In the genomic region with DNA sequence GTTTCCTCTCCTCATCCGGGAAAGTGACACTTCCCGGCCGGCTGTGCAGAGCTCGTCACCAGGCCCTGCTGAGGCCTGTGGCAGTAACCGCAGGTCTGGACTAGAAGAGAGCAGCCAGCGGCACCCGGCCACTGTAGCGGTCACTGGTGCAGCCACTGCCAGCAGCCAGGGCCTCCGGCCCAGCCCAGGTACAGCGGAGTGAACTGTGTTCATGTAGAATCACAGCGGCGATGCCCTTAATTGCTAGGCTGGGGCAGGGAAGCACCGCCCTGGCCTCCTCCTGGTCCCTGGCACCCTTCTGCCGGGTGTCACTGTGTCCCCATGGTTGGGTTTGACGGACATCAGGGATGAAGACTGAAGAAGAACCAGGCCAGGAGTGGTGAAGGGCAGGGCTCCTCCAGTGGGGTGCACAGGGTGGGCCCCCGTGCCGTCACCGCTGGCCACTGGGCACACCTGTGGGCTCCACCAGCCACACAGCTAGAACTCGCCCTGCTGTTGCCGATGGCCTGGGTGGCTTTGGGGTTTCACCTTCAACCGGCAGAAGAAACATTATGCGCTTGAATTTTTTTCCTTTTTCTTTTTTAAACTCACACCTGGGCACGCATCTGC, we compare ENCODE assay signal across 12 cellular contexts.
DNase-seq lines count a peak whose midpoint lies in the region; ATAC-seq and TF ChIP-seq lines count a peak whose summit lies in the region.
"Had no signal": no experiment of that assay in that cellular context is flagged by ENCODE, and none has a peak within 500 bp of the region (broad histone marks: within the 10 kb centered on the region; RNA-seq: fewer than 3 reads in every experiment).

No MANE protein-coding gene starts in this region.

- CTCF ChIA-PET in activated naive CD4-positive, alpha-beta T cell treated with anti-CD3 and anti-CD28 coated beads, Interleukin-2, amount 10 ng/mL, durations not matched to agents 7 days and 5 days (lab: Charles Lee) = no interaction called here

- peaks cover 0 to 39% of the 10 kb centered on the region in 2 donors for H3K36me3 ChIP-seq in left lung

- no peaks in the 10 kb centered on the region for H3K9me3 ChIP-seq in left lung
- H3K9me3 ChIP-seq: SJCRH30 had no signal

- H3K4me3 Mint-ChIP-seq in activated naive CD4-positive, alpha-beta T cell treated with anti-CD3 and anti-CD28 coated beads, Interleukin-2, amount 10 ng/mL, durations not matched to agents 7 days and 5 days = no peak overlapping the region
- no peak overlapping the region for H3K4me3 Mint-ChIP-seq in activated naive CD8-positive, alpha-beta T cell treated with anti-CD3 and anti-CD28 coated beads, Interleukin-2, amount 50 U/mL, for 24 hours

- H3K9me3 Mint-ChIP-seq in activated naive CD4-positive, alpha-beta T cell treated with anti-CD3 and anti-CD28 coated beads, Interleukin-2, amount 10 ng/mL, durations not matched to agents 7 days and 5 days = no peaks in the 10 kb centered on the region
- H3K9me3 Mint-ChIP-seq in activated naive CD8-positive, alpha-beta T cell treated with anti-CD3 and anti-CD28 coated beads, Interleukin-2, amount 50 U/mL, for 24 hours = no peaks in the 10 kb centered on the region

- no peak overlapping the region for H3K4me3 ChIP-seq in left lung
- H3K4me3 ChIP-seq: SJCRH30 had no signal

- no peak for ATAC-seq in activated naive CD8-positive, alpha-beta T cell treated with anti-CD3 and anti-CD28 coated beads, Interleukin-2, amount 50 U/mL, for 24 hours
- ATAC-seq in left lung (no peak), HG03095 (IDR thresholded peaks at IDR 0.05; ENCODE audit: unreplicated experiment) (no peak), HG02870 (IDR thresholded peaks at IDR 0.05; ENCODE audit: unreplicated experiment) (no peak)

- DNase-seq in activated naive CD4-positive, alpha-beta T cell treated with anti-CD3 and anti-CD28 coated beads, Interleukin-2, amount 10 ng/mL, durations not matched to agents 7 days and 5 days = no peak
- DNase-seq in activated naive CD4-positive, alpha-beta T cell treated with Interleukin-2 at 50 U/mL for 16 hours = no peak
- no peak for DNase-seq in activated naive CD8-positive, alpha-beta T cell treated with anti-CD3 and anti-CD28 coated beads, Interleukin-2, amount 50 U/mL, for 24 hours
- DNase-seq in left lung (peak; percentile 22 to 80), AG20443 (ENCODE audit: low spot score) (no peak)
- DNase-seq: activated CD4-positive, alpha-beta T cell treated with anti-CD3 and anti-CD28 coated beads for 4 hours; NCI-H526 treated with DMSO at 0.1 percent for 48 hours had no signal

- intact Hi-C loops in left lung (cut with DNase I) = no loop called here

- H3K27me3 Mint-ChIP-seq in activated naive CD4-positive, alpha-beta T cell treated with anti-CD3 and anti-CD28 coated beads, Interleukin-2, amount 10 ng/mL, durations not matched to agents 7 days and 5 days = no peaks in the 10 kb centered on the region
- H3K27me3 Mint-ChIP-seq in activated naive CD8-positive, alpha-beta T cell treated with anti-CD3 and anti-CD28 coated beads, Interleukin-2, amount 50 U/mL, for 24 hours = no peaks in the 10 kb centered on the region

- H3K4me1 Mint-ChIP-seq in activated naive CD4-positive, alpha-beta T cell treated with anti-CD3 and anti-CD28 coated beads, Interleukin-2, amount 10 ng/mL, durations not matched to agents 7 days and 5 days = peaks cover 65% of the 10 kb centered on the region
- peaks cover 26% of the 10 kb centered on the region for H3K4me1 Mint-ChIP-seq in activated naive CD8-positive, alpha-beta T cell treated with anti-CD3 and anti-CD28 coated beads, Interleukin-2, amount 50 U/mL, for 24 hours

- H3K36me3 Mint-ChIP-seq in activated naive CD4-positive, alpha-beta T cell treated with anti-CD3 and anti-CD28 coated beads, Interleukin-2, amount 10 ng/mL, durations not matched to agents 7 days and 5 days = peaks cover 48% of the 10 kb centered on the region
- H3K36me3 Mint-ChIP-seq in activated naive CD8-positive, alpha-beta T cell treated with anti-CD3 and anti-CD28 coated beads, Interleukin-2, amount 50 U/mL, for 24 hours (ENCODE audit: low read depth) = peaks cover 22% of the 10 kb centered on the region

- H3K27me3 ChIP-seq in left lung = no peaks in the 10 kb centered on the region
- H3K27me3 ChIP-seq: SJCRH30 had no signal

- H3K27ac Mint-ChIP-seq in activated naive CD4-positive, alpha-beta T cell treated with anti-CD3 and anti-CD28 coated beads, Interleukin-2, amount 10 ng/mL, durations not matched to agents 7 days and 5 days = peak overlapping the region; percentile 91
- H3K27ac Mint-ChIP-seq in activated naive CD8-positive, alpha-beta T cell treated with anti-CD3 and anti-CD28 coated beads, Interleukin-2, amount 50 U/mL, for 24 hours = peak overlapping the region; percentile 42

- H3K4me1 ChIP-seq in left lung = peaks cover 0 to 18% of the 10 kb centered on the region in 2 donors

- no peak for TF ChIP-seq CTCF in left lung (IDR thresholded peaks at IDR 0.05)

- H3K27ac ChIP-seq in left lung (peak overlapping the region in 1 of 2 donors; percentile 28), temporal lobe (ENCODE audit: low read depth, low read length) (peak overlapping the region; percentile 62)
- H3K27ac ChIP-seq: C4-2B had no signal

Comparison
In these comparisons a context has a peak if more than half of its experiments do, and no peak if none do; other contexts are left out.
1. DNase-seq: peak in left lung (2 of 2); none in activated naive CD4-positive, alpha-beta T cell treated with anti-CD3 and anti-CD28 coated beads, Interleukin-2, amount 10 ng/mL, durations not matched to agents 7 days and 5 days (single experiment), activated naive CD4-positive, alpha-beta T cell treated with Interleukin-2 at 50 U/mL for 16 hours (single experiment), activated naive CD8-positive, alpha-beta T cell treated with anti-CD3 and anti-CD28 coated beads, Interleukin-2, amount 50 U/mL, for 24 hours (single experiment) and AG20443 (single experiment).